In genomic region chr16:8795818-8796217, GRCh38 we compare ENCODE assay signal across 16 cellular contexts. TPM values are rescaled to one million over a fixed set of nuclear protein-coding genes. Genes with fewer than 3 reads are reported as not detected.
A peak's percentile ranks its signal among the peaks of the same experiment; 100 is the strongest.
DNase-seq lines count a peak whose midpoint lies in the region; ATAC-seq, FAIRE-seq and TF ChIP-seq lines count a peak whose summit lies in the region.
"Had no signal": no experiment of that assay in that cellular context is flagged by ENCODE, and none has a peak within 500 bp of the region (broad histone marks: within the 10 kb centered on the region; RNA-seq: fewer than 3 reads in every experiment).

No MANE protein-coding gene starts in this region.

- peaks cover 14% of the 10 kb centered on the region for H3K79me1 ChIP-seq in neuronal stem cell (ENCODE audit: low read depth, low read length)

- H2BK120ac ChIP-seq in neuronal stem cell (ENCODE audit: low read depth, low read length) = no peak overlapping the region

- SMC1A ChIA-PET in GM12878 (lab: Charles Lee; ENCODE audit: uncharacterized antibody, unreplicated experiment) = interaction anchor here (0.9 to 1.0 kb wide), 2 partner anchors 79 to 174 kb away, joined by 3 read pairs; partner anchors contain the start of gene METTL22

- H3K9ac ChIP-seq in Loucy (ENCODE audit: low read depth, low read length, poor library complexity, severe bottlenecking) (peak overlapping the region; percentile 86), GM12878 (ENCODE audit: control insufficient read depth, insufficient read depth, low read length) (no peak overlapping the region), neuronal stem cell (ENCODE audit: low read depth, low read length, poor library complexity) (no peak overlapping the region)

- no peak overlapping the region for H2BK15ac ChIP-seq in neuronal stem cell (ENCODE audit: low read length)

- POLR2A ChIA-PET in GM12878 (lab: Charles Lee) = interaction anchor here (1.8 to 2.0 kb wide), 2 partner anchors 71 to 73 kb away, joined by 5 read pairs; partner anchors contain the start of gene CARHSP1

- DNase-seq in activated T-cell treated with anti-CD3 and anti-CD28 coated beads, Interleukin-2, amount 50 U/mL, for 24 hours = no peak
- DNase-seq in activated T-cell treated with anti-CD3 and anti-CD28 coated beads, Interleukin-2, amount 50 U/mL, for 1 hour = no peak
- DNase-seq in GM12878 (ENCODE audit: low read depth, low spot score) (no peak), neuronal stem cell (ENCODE audit: low spot score) (no peak), hippocampal formation (lab: John Stamatoyannopoulos, UW) (no peak)
- DNase-seq: activated CD4-positive, CD25-positive, alpha-beta regulatory T cell treated with anti-CD3 and anti-CD28 coated beads, Interleukin-2, amount 50 U/mL, for 72 hours; activated gamma-delta T cell treated with Interleukin-2 at 50 U/mL for 16 hours; effector memory CD4-positive, alpha-beta T cell; left colon; NCI-H1930; T-helper 1 cell; testis had no signal

- H3K4me2 ChIP-seq in Loucy (ENCODE audit: low read depth, low read length, poor library complexity, severe bottlenecking) (peak overlapping the region; percentile 92), GM12878 (ENCODE audit: control insufficient read depth, insufficient read depth) (peak overlapping the region; percentile 87), neuronal stem cell (ENCODE audit: insufficient read depth, low read length, poor library complexity, severe bottlenecking) (no peak overlapping the region)

- H3K14ac ChIP-seq in neuronal stem cell (ENCODE audit: low read length) = no peak overlapping the region

- no peak overlapping the region for H2BK12ac ChIP-seq in neuronal stem cell (ENCODE audit: low read length)

- no peak for ATAC-seq in GM12878
- no peak for ATAC-seq in GM21825 (IDR thresholded peaks at IDR 0.05; ENCODE audit: unreplicated experiment)
- ATAC-seq in GM18909 (IDR thresholded peaks at IDR 0.05; ENCODE audit: poor library complexity, unreplicated experiment) = no peak
- ATAC-seq: left colon had no signal

- RAD21 ChIA-PET in GM12878 (lab: Charles Lee; ENCODE audit: unreplicated experiment) = interaction anchor here (1.0 to 2.8 kb wide), 2 partner anchors 22 to 84 kb away, joined by 3 to 15 read pairs; no protein-coding TSS in a partner anchor

- no peaks in the 10 kb centered on the region for H3K36me3 ChIP-seq in Loucy (ENCODE audit: insufficient read depth, low read length)
- H3K36me3 ChIP-seq in GM12878 (ENCODE audit: control insufficient read depth in 2 of 2, insufficient read depth in 2 of 2, low read length in 1 of 2) = no peaks in the 10 kb centered on the region; a peak in 1 of 4 replicates
- peaks cover 0 to 20% of the 10 kb centered on the region in 2 donors for H3K36me3 ChIP-seq in neuronal stem cell (replicated peaks in 1 of 2; ENCODE audit: control insufficient read depth in 2 of 2, insufficient read depth in 2 of 2, low read length in 2 of 2)

- H3K27me3 ChIP-seq in Loucy (ENCODE audit: insufficient read depth, low read length, poor library complexity, severe bottlenecking) (no peaks in the 10 kb centered on the region), GM12878 (replicated peaks in 1 of 2; ENCODE audit: control insufficient read depth in 2 of 2, insufficient read depth in 2 of 2, low read length in 1 of 2) (no peaks in the 10 kb centered on the region), neuronal stem cell (ENCODE audit: control insufficient read depth in 3 of 3, insufficient read depth in 3 of 3, low read depth in 1 of 3, low read length in 3 of 3) (no peaks in the 10 kb centered on the region)
- H3K27me3 ChIP-seq: testis had no signal

- no peaks in the 10 kb centered on the region for H3K9me3 ChIP-seq in Loucy (ENCODE audit: insufficient read depth, low read depth, low read length)
- no peaks in the 10 kb centered on the region for H3K9me3 ChIP-seq in GM12878 (replicated peaks; ENCODE audit: control insufficient read depth, insufficient read depth, low read length)
- peaks cover 0 to 5% of the 10 kb centered on the region in 2 donors for H3K9me3 ChIP-seq in neuronal stem cell (replicated peaks in 1 of 2; ENCODE audit: control insufficient read depth in 2 of 2, insufficient read depth in 1 of 2, low read depth in 1 of 2, low read length in 2 of 2)
- H3K9me3 ChIP-seq: testis had no signal

- peak overlapping the region; percentile 18; the same call in 1 of the 2 replicates for H3K27ac ChIP-seq in GM12878 (ENCODE audit: control insufficient read depth, insufficient read depth)
- no peak overlapping the region for H3K27ac ChIP-seq in neuronal stem cell (replicated peaks; ENCODE audit: low read length)
- H3K27ac ChIP-seq: RWPE1, testis had no signal

- in situ Hi-C loops in GM12878 (cut with MboI) = loop anchor here (5.0 kb wide), 1 partner anchor 134 kb away; no protein-coding TSS in a partner anchor

- no peak overlapping the region for H3K4me3 ChIP-seq in Loucy (ENCODE audit: low read length, poor library complexity, severe bottlenecking)
- no peak overlapping the region for H3K4me3 ChIP-seq in GM12878
- H3K4me3 ChIP-seq in neuronal stem cell (ENCODE audit: low read length in 2 of 2) = peak overlapping the region; percentile 23 to 91
- H3K4me3 ChIP-seq: testis had no signal

- no peak overlapping the region for H3K23ac ChIP-seq in neuronal stem cell (ENCODE audit: low read depth, low read length, poor library complexity)

- H3K79me2 ChIP-seq in Loucy (ENCODE audit: insufficient read depth, low read length) (peaks cover 48% of the 10 kb centered on the region), GM12878 (ENCODE audit: control insufficient read depth, insufficient read depth, low read length) (peaks cover 52% of the 10 kb centered on the region)

- H3K4ac ChIP-seq in neuronal stem cell (ENCODE audit: low read length) = no peak overlapping the region

- no peak overlapping the region for H4K8ac ChIP-seq in neuronal stem cell (ENCODE audit: low read depth, low read length)

- no TSS peak for BruUV-seq in GM12878 (replicated peaks; lab: Mats Ljungman, UMichigan)

- no peak for TF ChIP-seq RAD21 in GM12878 (IDR thresholded peaks at IDR 0.05; ENCODE audit: insufficient read depth, low read depth, low read length)

- H3K4me3 Mint-ChIP-seq in activated T-cell treated with anti-CD3 and anti-CD28 coated beads, Interleukin-2, amount 50 U/mL, for 24 hours = peak overlapping the region; percentile 98

- no peaks in the 10 kb centered on the region for H3F3A ChIP-seq in Loucy (ENCODE audit: low read depth)

- H3K9me2 ChIP-seq in Loucy (replicated peaks; ENCODE audit: low read depth, low read length) = no peaks in the 10 kb centered on the region

- H2AFZ ChIP-seq in Loucy (ENCODE audit: low read length) (no peak overlapping the region), GM12878 (ENCODE audit: control insufficient read depth, low read depth, low read length) (no peak overlapping the region), neuronal stem cell (ENCODE audit: low read length) (no peak overlapping the region)

- H4K91ac ChIP-seq in neuronal stem cell (ENCODE audit: low read depth, low read length, poor library complexity) = no peak overlapping the region

- H4K20me1 ChIP-seq in Loucy (ENCODE audit: insufficient read depth, low read length, poor library complexity, severe bottlenecking) = no peaks in the 10 kb centered on the region
- H4K20me1 ChIP-seq in GM12878 (ENCODE audit: control insufficient read depth, insufficient read depth) = peaks cover under 1% of the 10 kb centered on the region; the same call in 1 of the 2 replicates

- no peaks in the 10 kb centered on the region for H3K9me3 Mint-ChIP-seq in activated T-cell treated with anti-CD3 and anti-CD28 coated beads, Interleukin-2, amount 50 U/mL, for 24 hours

- H3K18ac ChIP-seq in neuronal stem cell (ENCODE audit: low read length) = no peak overlapping the region

- intact Hi-C loops in GM12878 (cut with micrococcal nuclease; ENCODE audit: unreplicated experiment) = loop anchor here (5.0 kb wide), 4 partner anchors 96 to 336 kb away; partner anchors contain the start of gene HAPSTR1

- H3K4me1 ChIP-seq in Loucy (ENCODE audit: insufficient read depth, low read length, poor library complexity, severe bottlenecking) (peaks cover 6% of the 10 kb centered on the region), GM12878 (ENCODE audit: control insufficient read depth, insufficient read depth, low read length) (peaks cover 10% of the 10 kb centered on the region), neuronal stem cell (ENCODE audit: control insufficient read depth in 2 of 2, insufficient read depth in 1 of 2, low read depth in 1 of 2, low read length in 2 of 2) (peaks cover 9 to 14% of the 10 kb centered on the region in 2 donors)

- H3K4me1 Mint-ChIP-seq in activated T-cell treated with anti-CD3 and anti-CD28 coated beads, Interleukin-2, amount 50 U/mL, for 24 hours (ENCODE audit: low read depth) = peaks cover 50% of the 10 kb centered on the region

- TF ChIP-seq EP300 in GM12878 (IDR thresholded peaks at IDR 0.05; ENCODE audit: borderline replicate concordance in 1 of 2, control insufficient read depth in 1 of 2, low read depth in 2 of 2, low read length in 2 of 2) = no peak

- no peak for TF ChIP-seq POLR2A in GM12878 (IDR thresholded peaks at IDR 0.05; ENCODE audit: low read depth, low read length)

- CTCF ChIA-PET in GM12878 (lab: Yijun Ruan, JAX) = interaction anchor here (0.7 to 2.1 kb wide), 3 partner anchors 85 to 339 kb away, joined by 3 to 8 read pairs (median 4); no protein-coding TSS in a partner anchor

- H3K36me3 Mint-ChIP-seq in activated T-cell treated with anti-CD3 and anti-CD28 coated beads, Interleukin-2, amount 50 U/mL, for 24 hours (ENCODE audit: low read depth) = peaks cover 72% of the 10 kb centered on the region

- FAIRE-seq in GM12878 (lab: Jason Lieb, UNC) = no peak

- H3K27me3 Mint-ChIP-seq in activated T-cell treated with anti-CD3 and anti-CD28 coated beads, Interleukin-2, amount 50 U/mL, for 24 hours = no peaks in the 10 kb centered on the region

- TF ChIP-seq CTCF in Loucy (conservative IDR thresholded peaks at IDR 0.05; ENCODE audit: low read length) (no peak), GM12878 (IDR thresholded peaks at IDR 0.05 in 2 of 3, conservative IDR thresholded peaks at IDR 0.05 in 1 of 3; ENCODE audit: control insufficient read depth in 2 of 3, extremely low read depth in 1 of 3, insufficient read depth in 1 of 3, low read depth in 3 of 3, low read length in 3 of 3) (no peak)

- H3K27ac Mint-ChIP-seq in activated T-cell treated with anti-CD3 and anti-CD28 coated beads, Interleukin-2, amount 50 U/mL, for 24 hours = peak overlapping the region; percentile 96

- no peak overlapping the region for H2BK5ac ChIP-seq in neuronal stem cell (ENCODE audit: low read length)

- 94% methylated on average over 10 of the region's 10 CpGs for WGBS in GM12878 (ENCODE audit: insufficient coverage, insufficient replicate concordance, low lambda C conversion rate, missing lambda C conversion rate)
- WGBS in neuronal stem cell (ENCODE audit: extremely low coverage in 2 of 2, insufficient read length in 2 of 2, insufficient replicate concordance in 1 of 2), 2 donors = no CpG with 5 or more reads among the region's 10 CpGs

- H2AK5ac ChIP-seq in neuronal stem cell (ENCODE audit: low read depth, low read length) = no peak overlapping the region

RNA-seq across cellular contexts. Expression of gene TMEM186, which starts 1.6 kb away (rescaled TPM):
- 6.7 and 7.6 TPM in 2 replicates for total RNA-seq in GM12878 (2013; cell fraction: nucleolus; rRNA removed)
- 9.0 and 10.6 TPM in 2 replicates for total RNA-seq in GM12878 (2014; rRNA removed)
- 11.9 and 13.0 TPM in 2 replicates for total RNA-seq in GM12878 (2014; rRNA removed; fragmentation: Illumina TruSeq; extraction: Trizol)
- total RNA-seq in GM12878 (2021) = 15.8 and 16.9 TPM in 2 replicates
- 13.6 TPM for polyA plus RNA-seq in GM12878 (2011; ENCODE audit: low read depth)
- 12.8 and 15.8 TPM in 2 replicates for polyA plus RNA-seq in GM12878 (2011; rRNA removed)
- 16.4 and 17.9 TPM in 2 replicates for polyA plus RNA-seq in GM12878 (2011; cell fraction: cytosol; rRNA removed)
- polyA plus RNA-seq in GM12878 (2011; cell fraction: nucleus; rRNA removed) = 8.4 and 8.9 TPM in 2 replicates
- polyA plus RNA-seq in GM12878 (2012) = 13.8 and 14.3 TPM in 2 replicates
- 15.4 and 16.7 TPM in 2 replicates for polyA plus RNA-seq in GM12878 (2014; fragmentation: Illumina TruSeq; extraction: Trizol)
- polyA plus RNA-seq in GM12878 (2014; fragmentation: Nextera tagmentation; extraction: Ambion mirVana) = 10 to 100 TPM; 27.3 to 28.9 TPM
- 17.2 and 17.4 TPM in 2 replicates for polyA plus RNA-seq in GM12878 (2014; rRNA removed)
- 10 to 100 TPM; 23.3 to 28.1 TPM for polyA plus RNA-seq in GM12878 (2016; fragmentation: Nextera tagmentation; extraction: Ambion mirVana)
- polyA minus RNA-seq in GM12878 (2011; rRNA and poly(A)+ RNA removed) = 8.1 and 13.8 TPM in 2 replicates
- polyA minus RNA-seq in GM12878 (2011; cell fraction: cytosol; rRNA and poly(A)+ RNA removed) = 2.5 and 2.7 TPM in 2 replicates
- polyA minus RNA-seq in GM12878 (2011; cell fraction: nucleus; rRNA and poly(A)+ RNA removed) = 3.6 and 4.9 TPM in 2 replicates
- polyA plus RNA-seq in neuronal stem cell (2013, experiment 1 of 2) = 8.6 TPM
- 8.2 TPM for polyA plus RNA-seq in neuronal stem cell (2013, experiment 2 of 2)

RNA-seq across cellular contexts. Expression of gene PMM2, which starts 1.8 kb away (rescaled TPM):
- total RNA-seq in GM12878 (2013; cell fraction: nucleolus; rRNA removed) = 171 and 173 TPM in 2 replicates
- total RNA-seq in GM12878 (2014; rRNA removed) = 52.0 and 52.3 TPM in 2 replicates
- total RNA-seq in GM12878 (2014; rRNA removed; fragmentation: Illumina TruSeq; extraction: Trizol) = 56.2 and 58.1 TPM in 2 replicates
- total RNA-seq in GM12878 (2021) = 51.6 and 61.4 TPM in 2 replicates
- polyA plus RNA-seq in GM12878 (2011; ENCODE audit: low read depth) = 31.9 TPM
- 33.2 and 46.7 TPM in 2 replicates for polyA plus RNA-seq in GM12878 (2011; rRNA removed)
- polyA plus RNA-seq in GM12878 (2011; cell fraction: cytosol; rRNA removed) = 29.9 and 31.8 TPM in 2 replicates
- 33.1 and 39.8 TPM in 2 replicates for polyA plus RNA-seq in GM12878 (2011; cell fraction: nucleus; rRNA removed)
- polyA plus RNA-seq in GM12878 (2012) = 34.6 and 48.5 TPM in 2 replicates
- 69.4 and 108 TPM in 2 replicates for polyA plus RNA-seq in GM12878 (2014; fragmentation: Illumina TruSeq; extraction: Trizol)
- 10 to 100 TPM; 22.6 to 24.2 TPM for polyA plus RNA-seq in GM12878 (2014; fragmentation: Nextera tagmentation; extraction: Ambion mirVana)
- 57.5 TPM in 2 replicates for polyA plus RNA-seq in GM12878 (2014; rRNA removed)
- 10 to 100 TPM; 47.8 to 52.6 TPM for polyA plus RNA-seq in GM12878 (2016; fragmentation: Nextera tagmentation; extraction: Ambion mirVana)
- 18.6 and 20.0 TPM in 2 replicates for polyA minus RNA-seq in GM12878 (2011; rRNA and poly(A)+ RNA removed)
- polyA minus RNA-seq in GM12878 (2011; cell fraction: cytosol; rRNA and poly(A)+ RNA removed) = 13.7 and 14.8 TPM in 2 replicates
- polyA minus RNA-seq in GM12878 (2011; cell fraction: nucleus; rRNA and poly(A)+ RNA removed) = 19.3 and 38.4 TPM in 2 replicates
- 12.2 TPM for polyA plus RNA-seq in neuronal stem cell (2013, experiment 1 of 2)
- polyA plus RNA-seq in neuronal stem cell (2013, experiment 2 of 2) = 12.4 TPM

Comparison
In these comparisons a context has a peak if more than half of its experiments do, and no peak if none do; other contexts are left out.
1. H3K4me3 ChIP-seq: peak in neuronal stem cell (2 of 2); none in Loucy (single experiment) and GM12878 (single experiment).